ENCODE assay signal across 4 cellular contexts in genomic region chr2:29390131-29390530, GRCh38.
"Had no signal": no experiment of that assay in that cellular context is flagged by ENCODE, and none has a peak within 500 bp of the region (broad histone marks: within the 10 kb centered on the region; RNA-seq: fewer than 3 reads in every experiment).

No MANE protein-coding gene starts in this region.

- H2AFZ ChIP-seq: GM23338 had no signal

- ATAC-seq: GM23338 had no signal

- H3K4me3 ChIP-seq: GM23338 had no signal

- H3K27ac Mint-ChIP-seq: GM23338, H9 had no signal

- H3K4me2 ChIP-seq: GM23338 had no signal

- DNase-seq: H9, HCEC 1CT, IMR-90 had no signal

- H3K9me3 Mint-ChIP-seq: GM23338, H9 had no signal

- H3K4me3 Mint-ChIP-seq: GM23338, H9 had no signal
